In the genomic region with DNA sequence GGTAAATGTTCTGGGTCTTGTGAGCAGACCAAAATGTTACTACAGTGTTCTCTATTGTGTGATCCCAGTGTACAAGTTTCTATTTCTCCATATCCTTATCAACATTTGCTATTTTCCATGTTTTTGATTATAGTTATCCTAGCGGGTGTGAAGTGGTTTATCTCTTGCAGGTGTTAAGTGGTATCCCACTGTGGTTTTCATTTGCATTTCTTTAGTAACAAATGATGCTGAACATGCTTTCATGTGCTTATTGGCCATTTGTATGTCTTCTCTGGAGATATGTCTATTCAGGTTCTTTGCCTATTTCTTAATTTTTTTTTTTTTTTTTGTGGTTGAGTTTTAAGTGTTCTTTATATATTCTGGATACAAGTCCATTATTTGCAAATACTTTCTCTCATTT, we compare ENCODE assay signal across 23 cellular contexts.
"Had no signal": no experiment of that assay in that cellular context is flagged by ENCODE, and none has a peak within 500 bp of the region (broad histone marks: within the 10 kb centered on the region; RNA-seq: fewer than 3 reads in every experiment).

No MANE protein-coding gene starts in this region.

- H3K36me3 ChIP-seq: cardiac muscle cell, left ventricle myocardium inferior, right lobe of liver, transverse colon had no signal

- H3K4me1 ChIP-seq: ascending aorta, left ventricle myocardium inferior, right lobe of liver had no signal

- H3K27ac ChIP-seq: ascending aorta, cardiac muscle cell, gastrocnemius medialis, hepatocyte, left ventricle myocardium inferior, right lobe of liver had no signal

- H3K4me3 ChIP-seq: ascending aorta, cardiac muscle cell, gastrocnemius medialis, hepatocyte, left ventricle myocardium inferior, lung, right lobe of liver, transverse colon had no signal

- ATAC-seq: effector memory CD8-positive, alpha-beta T cell; gastrocnemius medialis; right lobe of liver had no signal

- H3K79me2 ChIP-seq: hepatocyte had no signal

- H3K27me3 ChIP-seq: ascending aorta, cardiac muscle cell, gastrocnemius medialis, hepatocyte, right lobe of liver, transverse colon had no signal

- H3K9me3 ChIP-seq: ascending aorta, gastrocnemius medialis, left ventricle myocardium inferior, right lobe of liver, transverse colon had no signal

- DNase-seq: activated B cell treated with CpG ODN at 0.5 μM for 24 hours; activated CD4-positive, alpha-beta T cell treated with anti-CD3 and anti-CD28 coated beads for 4 hours; activated CD4-positive, alpha-beta T cell treated with anti-CD3 and anti-CD28 coated beads, Interleukin-2, amount 50 U/mL, for 48 hours; activated CD8-positive, alpha-beta memory T cell treated with anti-CD3 and anti-CD28 coated beads for 24 hours; activated effector memory CD4-positive, alpha-beta T cell treated with anti-CD3 and anti-CD28 coated beads, Interleukin-2, amount 50 U/mL, for 16 hours; activated naive CD4-positive, alpha-beta T cell treated with anti-CD3 and anti-CD28 coated beads for 36 hours; activated naive CD8-positive, alpha-beta T cell treated with anti-CD3 and anti-CD28 coated beads for 36 hours; activated T-cell treated with anti-CD3 and anti-CD28 coated beads, Interleukin-2, amount 50 U/mL, for 1 hour; cerebellar nuclear complex; cortex of kidney; effector memory CD8-positive, alpha-beta T cell; erythroblast; gastrocnemius medialis; islet precursor cell; left ventricle myocardium inferior; right lobe of liver; stimulated activated CD4-positive, alpha-beta T cell treated with anti-CD3 and anti-CD28 coated beads, Interleukin-2, amount 100 ng/mL, for 48 hours; stimulated activated naive CD4-positive, alpha-beta T cell treated with Interleukin-2 at 50 U/mL for 16 hours; transverse colon had no signal

- H3K4me2 ChIP-seq: hepatocyte had no signal

- H2AFZ ChIP-seq: hepatocyte had no signal
